6 cellular contexts compared by ENCODE assay signal in genomic region chr2:99153921-99154604, GRCh38.
A peak's percentile ranks its signal among the peaks of the same experiment; 100 is the strongest.
DNase-seq lines count a peak whose midpoint lies in the region; ATAC-seq and TF ChIP-seq lines count a peak whose summit lies in the region.

No MANE protein-coding gene starts in this region.

- H3K4me3 ChIP-seq in LNCaP clone FGC (ENCODE audit: low read depth, low read length) (peak overlapping the region; percentile 70), retinal pigment epithelial cell (ENCODE audit: low read length) (peak overlapping the region; percentile 87)

- H3K4me3 Mint-ChIP-seq in dendritic cell treated with granulocyte-macrophage colony-stimulating factor and Interleukin-4, amounts not matched to agents 40 ng/mL and 50 ng/mL, for 4 days, result peak overlapping the region; percentile 97

- H3K27me3 Mint-ChIP-seq in dendritic cell treated with granulocyte-macrophage colony-stimulating factor and Interleukin-4, amounts not matched to agents 40 ng/mL and 50 ng/mL, for 4 days, result no peaks in the 10 kb centered on the region

- TF ChIP-seq CTCF in LNCaP clone FGC (IDR thresholded peaks at IDR 0.05; ENCODE audit: control insufficient read depth, extremely low read depth, insufficient read depth) (no peak), retinal pigment epithelial cell (conservative IDR thresholded peaks at IDR 0.05; ENCODE audit: low read depth, low read length) (no peak)

- DNase-seq in LNCaP clone FGC (ENCODE audit: low read depth) (no peak), retinal pigment epithelial cell (ENCODE audit: low read depth) (no peak), NOMO-1 treated with DMSO at 0.1 percent for 48 hours (lab: John Stamatoyannopoulos, UW; ENCODE audit: unreplicated experiment) (no peak), 8988T (no peak)

- H3K9me3 Mint-ChIP-seq in dendritic cell treated with granulocyte-macrophage colony-stimulating factor and Interleukin-4, amounts not matched to agents 40 ng/mL and 50 ng/mL, for 4 days, result no peaks in the 10 kb centered on the region

- H3K36me3 Mint-ChIP-seq in dendritic cell treated with granulocyte-macrophage colony-stimulating factor and Interleukin-4, amounts not matched to agents 40 ng/mL and 50 ng/mL, for 4 days (ENCODE audit: low read depth), result peaks cover 38% of the 10 kb centered on the region

- peak overlapping the region; percentile 94 for H3K27ac Mint-ChIP-seq in dendritic cell treated with granulocyte-macrophage colony-stimulating factor and Interleukin-4, amounts not matched to agents 40 ng/mL and 50 ng/mL, for 4 days

- ATAC-seq in HG03159 (IDR thresholded peaks at IDR 0.05; ENCODE audit: unreplicated experiment), result no peak

- peaks cover 37% of the 10 kb centered on the region for H3K4me1 Mint-ChIP-seq in dendritic cell treated with granulocyte-macrophage colony-stimulating factor and Interleukin-4, amounts not matched to agents 40 ng/mL and 50 ng/mL, for 4 days (ENCODE audit: low read depth)

- intact Hi-C loops in dendritic cell treated with granulocyte-macrophage colony-stimulating factor and Interleukin-4, amounts not matched to agents 40 ng/mL and 50 ng/mL, for 4 days (cut with micrococcal nuclease), result loop anchor here (2.0 to 10.0 kb wide), 3 partner anchors 13 to 49 kb away; partner anchors contain the start of genes C2orf15, MITD1 and MRPL30
